Comparison of ENCODE assay signal across 1 cellular context in the genomic region with DNA sequence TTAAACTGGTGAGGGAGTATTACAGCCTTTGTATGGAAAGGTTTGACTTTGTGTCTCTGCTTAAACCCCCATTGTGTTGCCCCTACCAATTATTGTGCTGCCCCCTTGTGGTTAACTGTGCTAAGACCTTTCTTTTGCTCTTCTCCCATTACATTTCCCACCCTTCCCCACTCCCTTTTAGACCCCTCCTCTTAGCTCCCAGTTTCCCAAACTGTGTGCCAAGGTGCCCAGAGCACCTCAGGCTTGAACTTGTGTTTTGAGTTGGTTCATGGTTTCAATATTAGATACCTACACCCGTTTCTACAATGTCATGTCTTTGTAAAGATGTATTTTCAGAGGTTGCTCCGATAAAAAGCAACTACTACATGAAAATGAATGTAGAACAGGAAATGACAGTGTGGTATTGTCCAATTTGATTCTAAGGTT.
TF ChIP-seq lines count a peak whose summit lies in the region.

No MANE protein-coding gene starts in this region.

TF ChIP-seq in K562, 482 proteins besides CTCF, POLR2A, EP300 and RAD21 (continued from another document and continues in another):
- TF ChIP-seq, protein P1, sequence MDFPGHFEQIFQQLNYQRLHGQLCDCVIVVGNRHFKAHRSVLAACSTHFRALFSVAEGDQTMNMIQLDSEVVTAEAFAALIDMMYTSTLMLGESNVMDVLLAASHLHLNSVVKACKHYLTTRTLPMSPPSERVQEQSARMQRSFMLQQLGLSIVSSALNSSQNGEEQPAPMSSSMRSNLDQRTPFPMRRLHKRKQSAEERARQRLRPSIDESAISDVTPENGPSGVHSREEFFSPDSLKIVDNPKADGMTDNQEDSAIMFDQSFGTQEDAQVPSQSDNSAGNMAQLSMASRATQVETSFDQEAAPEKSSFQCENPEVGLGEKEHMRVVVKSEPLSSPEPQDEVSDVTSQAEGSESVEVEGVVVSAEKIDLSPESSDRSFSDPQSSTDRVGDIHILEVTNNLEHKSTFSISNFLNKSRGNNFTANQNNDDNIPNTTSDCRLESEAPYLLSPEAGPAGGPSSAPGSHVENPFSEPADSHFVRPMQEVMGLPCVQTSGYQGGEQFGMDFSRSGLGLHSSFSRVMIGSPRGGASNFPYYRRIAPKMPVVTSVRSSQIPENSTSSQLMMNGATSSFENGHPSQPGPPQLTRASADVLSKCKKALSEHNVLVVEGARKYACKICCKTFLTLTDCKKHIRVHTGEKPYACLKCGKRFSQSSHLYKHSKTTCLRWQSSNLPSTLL (IDR thresholded peaks at IDR 0.05): no peak
- TF ChIP-seq, protein P2, sequence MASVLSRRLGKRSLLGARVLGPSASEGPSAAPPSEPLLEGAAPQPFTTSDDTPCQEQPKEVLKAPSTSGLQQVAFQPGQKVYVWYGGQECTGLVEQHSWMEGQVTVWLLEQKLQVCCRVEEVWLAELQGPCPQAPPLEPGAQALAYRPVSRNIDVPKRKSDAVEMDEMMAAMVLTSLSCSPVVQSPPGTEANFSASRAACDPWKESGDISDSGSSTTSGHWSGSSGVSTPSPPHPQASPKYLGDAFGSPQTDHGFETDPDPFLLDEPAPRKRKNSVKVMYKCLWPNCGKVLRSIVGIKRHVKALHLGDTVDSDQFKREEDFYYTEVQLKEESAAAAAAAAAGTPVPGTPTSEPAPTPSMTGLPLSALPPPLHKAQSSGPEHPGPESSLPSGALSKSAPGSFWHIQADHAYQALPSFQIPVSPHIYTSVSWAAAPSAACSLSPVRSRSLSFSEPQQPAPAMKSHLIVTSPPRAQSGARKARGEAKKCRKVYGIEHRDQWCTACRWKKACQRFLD (CRISPR knock-in tag; IDR thresholded peaks at IDR 0.05): no peak
- no peak for TF ChIP-seq BHLHE40 (IDR thresholded peaks at IDR 0.05; ENCODE audit: low read length)
- TF ChIP-seq BACH1 (tag; IDR thresholded peaks at IDR 0.05): no peak
- 0 out of 2 replicates have a peak, but pooled peaks have one; percentile 17 for TF ChIP-seq ATF7 (IDR thresholded peaks at IDR 0.05)
- no peak for TF ChIP-seq MAFG (tag; conservative IDR thresholded peaks at IDR 0.05)
- no peak for TF ChIP-seq RBM15 (IDR thresholded peaks at IDR 0.05; ENCODE audit: insufficient read depth, low read length)
- no peak for TF ChIP-seq ZNF764 (CRISPR knock-in tag; IDR thresholded peaks at IDR 0.05; ENCODE audit: low read depth)
- TF ChIP-seq, protein P3, sequence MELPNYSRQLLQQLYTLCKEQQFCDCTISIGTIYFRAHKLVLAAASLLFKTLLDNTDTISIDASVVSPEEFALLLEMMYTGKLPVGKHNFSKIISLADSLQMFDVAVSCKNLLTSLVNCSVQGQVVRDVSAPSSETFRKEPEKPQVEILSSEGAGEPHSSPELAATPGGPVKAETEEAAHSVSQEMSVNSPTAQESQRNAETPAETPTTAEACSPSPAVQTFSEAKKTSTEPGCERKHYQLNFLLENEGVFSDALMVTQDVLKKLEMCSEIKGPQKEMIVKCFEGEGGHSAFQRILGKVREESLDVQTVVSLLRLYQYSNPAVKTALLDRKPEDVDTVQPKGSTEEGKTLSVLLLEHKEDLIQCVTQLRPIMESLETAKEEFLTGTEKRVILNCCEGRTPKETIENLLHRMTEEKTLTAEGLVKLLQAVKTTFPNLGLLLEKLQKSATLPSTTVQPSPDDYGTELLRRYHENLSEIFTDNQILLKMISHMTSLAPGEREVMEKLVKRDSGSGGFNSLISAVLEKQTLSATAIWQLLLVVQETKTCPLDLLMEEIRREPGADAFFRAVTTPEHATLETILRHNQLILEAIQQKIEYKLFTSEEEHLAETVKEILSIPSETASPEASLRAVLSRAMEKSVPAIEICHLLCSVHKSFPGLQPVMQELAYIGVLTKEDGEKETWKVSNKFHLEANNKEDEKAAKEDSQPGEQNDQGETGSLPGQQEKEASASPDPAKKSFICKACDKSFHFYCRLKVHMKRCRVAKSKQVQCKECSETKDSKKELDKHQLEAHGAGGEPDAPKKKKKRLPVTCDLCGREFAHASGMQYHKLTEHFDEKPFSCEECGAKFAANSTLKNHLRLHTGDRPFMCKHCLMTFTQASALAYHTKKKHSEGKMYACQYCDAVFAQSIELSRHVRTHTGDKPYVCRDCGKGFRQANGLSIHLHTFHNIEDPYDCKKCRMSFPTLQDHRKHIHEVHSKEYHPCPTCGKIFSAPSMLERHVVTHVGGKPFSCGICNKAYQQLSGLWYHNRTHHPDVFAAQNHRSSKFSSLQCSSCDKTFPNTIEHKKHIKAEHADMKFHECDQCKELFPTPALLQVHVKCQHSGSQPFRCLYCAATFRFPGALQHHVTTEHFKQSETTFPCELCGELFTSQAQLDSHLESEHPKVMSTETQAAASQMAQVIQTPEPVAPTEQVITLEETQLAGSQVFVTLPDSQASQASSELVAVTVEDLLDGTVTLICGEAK (IDR thresholded peaks at IDR 0.05): 0 out of 2 replicates have a peak, but pooled peaks have one; percentile 12
- TF ChIP-seq, protein P3 (CRISPR knock-in tag; IDR thresholded peaks at IDR 0.05): no peak
- 0 out of 2 replicates have a peak, but pooled peaks have one; percentile 32 for TF ChIP-seq GATAD2A (IDR thresholded peaks at IDR 0.05)
- TF ChIP-seq, protein P4, sequence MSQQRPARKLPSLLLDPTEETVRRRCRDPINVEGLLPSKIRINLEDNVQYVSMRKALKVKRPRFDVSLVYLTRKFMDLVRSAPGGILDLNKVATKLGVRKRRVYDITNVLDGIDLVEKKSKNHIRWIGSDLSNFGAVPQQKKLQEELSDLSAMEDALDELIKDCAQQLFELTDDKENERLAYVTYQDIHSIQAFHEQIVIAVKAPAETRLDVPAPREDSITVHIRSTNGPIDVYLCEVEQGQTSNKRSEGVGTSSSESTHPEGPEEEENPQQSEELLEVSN (IDR thresholded peaks at IDR 0.05; ENCODE audit: borderline replicate concordance in 1 of 2, extremely low read depth in 1 of 2, insufficient read depth in 1 of 2, insufficient read length in 1 of 2, low read depth in 1 of 2, low read length in 1 of 2, poor library complexity in 1 of 2, severe bottlenecking in 1 of 2): no peak
- TF ChIP-seq CREM (IDR thresholded peaks at IDR 0.05; ENCODE audit: low read depth): no peak
- no peak for TF ChIP-seq ZNF717 (CRISPR knock-in tag; IDR thresholded peaks at IDR 0.05)
- no peak for TF ChIP-seq MTA1 (IDR thresholded peaks at IDR 0.05; ENCODE audit: borderline replicate concordance)
- no peak for TF ChIP-seq STAG1 (CRISPR knock-in tag; IDR thresholded peaks at IDR 0.05; ENCODE audit: borderline replicate concordance)
- no peak for TF ChIP-seq ZBTB17 (CRISPR knock-in tag; IDR thresholded peaks at IDR 0.05)
- TF ChIP-seq PTTG1 (tag; IDR thresholded peaks at IDR 0.05; ENCODE audit: low read depth): no peak
- TF ChIP-seq ZNF140 (CRISPR knock-in tag; IDR thresholded peaks at IDR 0.05): no peak
- TF ChIP-seq, protein P5, sequence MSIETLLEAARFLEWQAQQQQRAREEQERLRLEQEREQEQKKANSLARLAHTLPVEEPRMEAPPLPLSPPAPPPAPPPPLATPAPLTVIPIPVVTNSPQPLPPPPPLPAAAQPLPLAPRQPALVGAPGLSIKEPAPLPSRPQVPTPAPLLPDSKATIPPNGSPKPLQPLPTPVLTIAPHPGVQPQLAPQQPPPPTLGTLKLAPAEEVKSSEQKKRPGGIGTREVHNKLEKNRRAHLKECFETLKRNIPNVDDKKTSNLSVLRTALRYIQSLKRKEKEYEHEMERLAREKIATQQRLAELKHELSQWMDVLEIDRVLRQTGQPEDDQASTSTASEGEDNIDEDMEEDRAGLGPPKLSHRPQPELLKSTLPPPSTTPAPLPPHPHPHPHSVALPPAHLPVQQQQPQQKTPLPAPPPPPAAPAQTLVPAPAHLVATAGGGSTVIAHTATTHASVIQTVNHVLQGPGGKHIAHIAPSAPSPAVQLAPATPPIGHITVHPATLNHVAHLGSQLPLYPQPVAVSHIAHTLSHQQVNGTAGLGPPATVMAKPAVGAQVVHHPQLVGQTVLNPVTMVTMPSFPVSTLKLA (conservative IDR thresholded peaks at IDR 0.05): 0 out of 4 replicates have a peak, but pooled peaks of 1 of the 2 experiments have one; percentile 24
- no peak for TF ChIP-seq KLF13 (tag; IDR thresholded peaks at IDR 0.05; ENCODE audit: borderline replicate concordance, low read depth)
- TF ChIP-seq, protein P6, sequence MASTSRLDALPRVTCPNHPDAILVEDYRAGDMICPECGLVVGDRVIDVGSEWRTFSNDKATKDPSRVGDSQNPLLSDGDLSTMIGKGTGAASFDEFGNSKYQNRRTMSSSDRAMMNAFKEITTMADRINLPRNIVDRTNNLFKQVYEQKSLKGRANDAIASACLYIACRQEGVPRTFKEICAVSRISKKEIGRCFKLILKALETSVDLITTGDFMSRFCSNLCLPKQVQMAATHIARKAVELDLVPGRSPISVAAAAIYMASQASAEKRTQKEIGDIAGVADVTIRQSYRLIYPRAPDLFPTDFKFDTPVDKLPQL (IDR thresholded peaks at IDR 0.05; ENCODE audit: extremely low read depth, insufficient read length): no peak
- TF ChIP-seq ZFX (CRISPR knock-in tag; IDR thresholded peaks at IDR 0.05): no peak
- no peak for TF ChIP-seq LCOR (CRISPR knock-in tag; IDR thresholded peaks at IDR 0.05)
- peak; percentile 40; the same call in 1 of the 2 replicates for TF ChIP-seq SMARCA4 (IDR thresholded peaks at IDR 0.05)
- no peak for TF ChIP-seq PURB (CRISPR knock-in tag; IDR thresholded peaks at IDR 0.05; ENCODE audit: low read depth)
- TF ChIP-seq FOXA1 (IDR thresholded peaks at IDR 0.05; ENCODE audit: borderline replicate concordance): no peak
- TF ChIP-seq, protein P7, sequence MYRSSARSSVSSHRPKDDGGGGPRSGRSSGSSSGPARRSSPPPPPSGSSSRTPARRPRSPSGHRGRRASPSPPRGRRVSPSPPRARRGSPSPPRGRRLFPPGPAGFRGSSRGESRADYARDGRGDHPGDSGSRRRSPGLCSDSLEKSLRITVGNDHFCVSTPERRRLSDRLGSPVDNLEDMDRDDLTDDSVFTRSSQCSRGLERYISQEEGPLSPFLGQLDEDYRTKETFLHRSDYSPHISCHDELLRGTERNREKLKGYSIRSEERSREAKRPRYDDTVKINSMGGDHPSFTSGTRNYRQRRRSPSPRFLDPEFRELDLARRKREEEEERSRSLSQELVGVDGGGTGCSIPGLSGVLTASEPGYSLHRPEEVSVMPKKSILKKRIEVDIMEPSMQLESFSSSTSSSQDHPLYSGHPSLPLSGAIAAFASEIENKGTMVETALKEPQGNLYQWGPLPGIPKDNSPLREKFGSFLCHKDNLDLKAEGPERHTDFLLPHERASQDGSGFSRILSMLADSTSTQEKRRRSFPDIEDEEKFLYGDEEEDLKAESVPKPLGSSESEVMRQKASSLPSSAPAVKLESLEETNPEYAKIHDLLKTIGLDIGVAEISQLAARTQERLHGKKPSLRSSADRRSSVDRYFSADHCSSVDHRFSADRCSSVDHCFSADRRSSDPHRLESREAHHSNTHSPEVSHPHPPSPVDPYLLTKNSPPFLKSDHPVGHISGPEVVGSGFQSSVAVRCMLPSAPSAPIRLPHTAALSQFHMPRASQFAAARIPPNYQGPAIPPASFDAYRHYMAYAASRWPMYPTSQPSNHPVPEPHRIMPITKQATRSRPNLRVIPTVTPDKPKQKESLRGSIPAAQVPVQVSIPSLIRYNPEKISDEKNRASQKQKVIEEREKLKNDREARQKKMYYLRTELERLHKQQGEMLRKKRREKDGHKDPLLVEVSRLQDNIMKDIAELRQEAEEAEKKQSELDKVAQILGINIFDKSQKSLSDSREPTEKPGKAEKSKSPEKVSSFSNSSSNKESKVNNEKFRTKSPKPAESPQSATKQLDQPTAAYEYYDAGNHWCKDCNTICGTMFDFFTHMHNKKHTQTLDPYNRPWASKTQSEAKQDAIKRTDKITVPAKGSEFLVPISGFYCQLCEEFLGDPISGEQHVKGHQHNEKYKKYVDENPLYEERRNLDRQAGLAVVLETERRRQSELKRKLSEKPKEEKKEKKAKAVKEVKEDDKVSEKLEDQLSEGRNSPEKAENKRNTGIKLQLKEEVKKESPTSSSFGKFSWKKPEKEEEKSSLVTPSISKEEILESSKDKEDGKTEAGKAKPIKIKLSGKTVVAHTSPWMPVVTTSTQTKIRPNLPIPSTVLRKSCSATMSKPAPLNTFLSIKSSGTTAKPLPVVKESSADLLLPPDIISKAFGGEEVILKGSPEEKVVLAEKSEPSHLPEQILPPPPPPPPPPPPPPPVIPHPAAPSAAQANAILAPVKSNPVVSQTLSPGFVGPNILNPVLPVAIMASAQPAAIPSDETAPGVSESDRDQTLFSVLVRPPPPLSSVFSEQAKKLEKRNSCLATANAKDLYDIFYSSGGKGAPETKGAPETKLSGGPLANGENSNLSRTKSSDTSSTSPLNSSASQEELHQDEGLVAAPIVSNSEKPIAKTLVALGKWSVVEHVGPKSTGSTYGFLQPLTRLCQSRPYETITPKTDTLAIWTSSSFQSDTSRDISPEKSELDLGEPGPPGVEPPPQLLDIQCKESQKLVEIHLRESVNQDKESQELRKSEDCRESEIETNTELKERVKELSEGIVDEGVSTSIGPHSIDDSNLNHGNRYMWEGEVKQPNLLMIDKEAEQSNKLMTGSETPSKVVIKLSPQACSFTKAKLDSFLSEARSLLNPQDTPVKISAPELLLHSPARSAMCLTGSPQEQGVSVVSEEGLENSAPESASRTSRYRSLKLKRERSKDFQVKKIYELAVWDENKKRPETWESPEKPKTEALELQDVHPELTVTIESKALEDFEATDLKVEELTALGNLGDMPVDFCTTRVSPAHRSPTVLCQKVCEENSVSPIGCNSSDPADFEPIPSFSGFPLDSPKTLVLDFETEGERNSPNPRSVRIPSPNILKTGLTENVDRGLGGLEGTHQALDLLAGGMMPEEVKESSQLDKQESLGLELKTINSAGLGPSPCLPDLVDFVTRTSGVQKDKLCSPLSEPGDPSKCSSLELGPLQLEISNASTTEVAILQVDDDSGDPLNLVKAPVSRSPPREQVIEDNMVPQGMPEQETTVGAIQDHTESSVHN (IDR thresholded peaks at IDR 0.05; ENCODE audit: borderline replicate concordance in 1 of 2, low read depth in 1 of 2): no peak
- no peak for TF ChIP-seq ZNF79 (CRISPR knock-in tag; IDR thresholded peaks at IDR 0.05; ENCODE audit: low read depth)
